In the genomic region with DNA sequence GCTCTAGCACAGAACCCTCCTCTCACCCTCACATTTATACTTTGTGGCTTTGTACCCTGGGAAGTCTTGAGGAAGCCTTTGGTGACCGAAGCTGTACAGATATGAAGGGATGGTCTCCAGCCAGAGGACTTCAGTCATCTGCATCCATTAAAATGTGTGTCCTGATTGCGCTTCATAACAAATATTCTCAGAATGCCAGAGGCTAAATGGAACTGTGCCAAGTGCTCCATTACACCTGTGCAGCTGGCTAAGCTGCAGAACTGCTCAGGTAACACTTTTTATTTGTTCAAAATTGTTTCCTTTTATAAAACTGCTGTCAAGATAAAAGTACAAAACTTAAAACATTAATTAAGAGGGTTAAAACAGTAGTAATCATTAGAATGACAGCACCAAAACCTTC, we compare ENCODE assay signal across 20 cellular contexts. TPM values are rescaled to one million over a fixed set of nuclear protein-coding genes. Genes with fewer than 3 reads are reported as not detected.
A peak's percentile ranks its signal among the peaks of the same experiment; 100 is the strongest.
DNase-seq lines count a peak whose midpoint lies in the region; ATAC-seq and TF ChIP-seq lines count a peak whose summit lies in the region.
"Had no signal": no experiment of that assay in that cellular context is flagged by ENCODE, and none has a peak within 500 bp of the region (broad histone marks: within the 10 kb centered on the region; RNA-seq: fewer than 3 reads in every experiment).

No MANE protein-coding gene starts in this region.

- H3K9me3 Mint-ChIP-seq in activated naive CD4-positive, alpha-beta T cell treated with anti-CD3 and anti-CD28 coated beads for 36 hours, result no peaks in the 10 kb centered on the region
- H3K9me3 Mint-ChIP-seq: activated CD4-positive, alpha-beta memory T cell treated with anti-CD3 and anti-CD28 coated beads, Interleukin-2, amount 10 ng/mL, durations not matched to agents 7 days and 5 days; activated T-cell treated with anti-CD3 and anti-CD28 coated beads, Interleukin-2, amount 50 U/mL, for 4 hours; brain; naive B cell had no signal

- H3K27ac Mint-ChIP-seq in activated naive CD4-positive, alpha-beta T cell treated with anti-CD3 and anti-CD28 coated beads for 36 hours, result no peak overlapping the region
- H3K27ac Mint-ChIP-seq: activated CD4-positive, alpha-beta memory T cell treated with anti-CD3 and anti-CD28 coated beads, Interleukin-2, amount 10 ng/mL, durations not matched to agents 7 days and 5 days; activated naive CD8-positive, alpha-beta T cell; brain; naive B cell; T-cell had no signal

- H3K27ac ChIP-seq in esophagus muscularis mucosa (replicated peaks in 1 of 4), result peak overlapping the region; percentile 65 to 77 (median 75)
- no peak overlapping the region for H3K27ac ChIP-seq in tibial nerve
- H3K27ac ChIP-seq: gastrocnemius medialis, lower lobe of right lung, skin epidermis, testis had no signal

- H3K4me1 ChIP-seq in esophagus muscularis mucosa (peaks cover 0 to 52% (median 47%) of the 10 kb centered on the region in 4 donors), tibial nerve (no peaks in the 10 kb centered on the region)
- H3K4me1 ChIP-seq: gastrocnemius medialis, lower lobe of right lung, testis had no signal

- no peak overlapping the region for H3K4me3 Mint-ChIP-seq in activated naive CD4-positive, alpha-beta T cell treated with anti-CD3 and anti-CD28 coated beads for 36 hours
- H3K4me3 Mint-ChIP-seq: activated CD4-positive, alpha-beta memory T cell treated with anti-CD3 and anti-CD28 coated beads, Interleukin-2, amount 10 ng/mL, durations not matched to agents 7 days and 5 days; activated naive CD8-positive, alpha-beta T cell; activated T-cell treated with anti-CD3 and anti-CD28 coated beads, Interleukin-2, amount 50 U/mL, for 4 hours; naive B cell; T-cell had no signal

- ATAC-seq in GM21619 (IDR thresholded peaks at IDR 0.05; ENCODE audit: unreplicated experiment), result no peak
- ATAC-seq: activated T-cell treated with anti-CD3 and anti-CD28 coated beads, Interleukin-2, amount 50 U/mL, for 4 hours; gastrocnemius medialis; T-cell had no signal

- TF ChIP-seq CTCF in esophagus muscularis mucosa (IDR thresholded peaks at IDR 0.05) (no peak), tibial nerve (IDR thresholded peaks at IDR 0.05) (no peak)

- H3K36me3 ChIP-seq in esophagus muscularis mucosa (no peaks in the 10 kb centered on the region), tibial nerve (no peaks in the 10 kb centered on the region)
- H3K36me3 ChIP-seq: gastrocnemius medialis, lower lobe of right lung had no signal

- no peaks in the 10 kb centered on the region for H3K9me3 ChIP-seq in esophagus muscularis mucosa
- H3K9me3 ChIP-seq in tibial nerve, result no peaks in the 10 kb centered on the region
- H3K9me3 ChIP-seq: gastrocnemius medialis, lower lobe of right lung, testis had no signal

- no peak for TF ChIP-seq POLR2A in esophagus muscularis mucosa (IDR thresholded peaks at IDR 0.05; ENCODE audit: low read depth)
- no peak for TF ChIP-seq POLR2A in tibial nerve (IDR thresholded peaks at IDR 0.05)

- 74% methylated on average over 2 of the region's 2 CpGs for WGBS in esophagus muscularis mucosa
- WGBS in tibial nerve, 2 donors, result 91 to 93% methylated on average over 2 of the region's 2 CpGs

- peak; percentile 71 for DNase-seq in DMS153 treated with DMSO at 0.1 percent for 48 hours (lab: John Stamatoyannopoulos, UW; ENCODE audit: unreplicated experiment)
- peak; percentile 39 for DNase-seq in LoVo (ENCODE audit: low spot score)
- DNase-seq in NCI-H748 (lab: John Stamatoyannopoulos, UW; ENCODE audit: unreplicated experiment), result peak; percentile 96
- no peak for DNase-seq in esophagus muscularis mucosa (ENCODE audit: extremely low spot score)
- DNase-seq in activated naive CD4-positive, alpha-beta T cell treated with anti-CD3 and anti-CD28 coated beads for 36 hours, result no peak
- no peak for DNase-seq in SK-N-DZ (ENCODE audit: low spot score)
- DNase-seq in tibial nerve (ENCODE audit: low spot score in 2 of 2), result no peak
- DNase-seq: activated CD4-positive, alpha-beta memory T cell treated with anti-CD3 and anti-CD28 coated beads, Interleukin-2, amount 10 ng/mL, durations not matched to agents 7 days and 5 days; activated T-cell treated with anti-CD3 and anti-CD28 coated beads, Interleukin-2, amount 50 U/mL, for 4 hours; cortex of kidney; gastrocnemius medialis; GDM1; lower lobe of right lung; naive B cell; T-cell; testis had no signal

- no peaks in the 10 kb centered on the region for H3K4me1 Mint-ChIP-seq in activated naive CD4-positive, alpha-beta T cell treated with anti-CD3 and anti-CD28 coated beads for 36 hours (ENCODE audit: low read depth)
- H3K4me1 Mint-ChIP-seq: activated CD4-positive, alpha-beta memory T cell treated with anti-CD3 and anti-CD28 coated beads, Interleukin-2, amount 10 ng/mL, durations not matched to agents 7 days and 5 days; naive B cell; T-cell had no signal

- CTCF ChIA-PET in activated naive CD4-positive, alpha-beta T cell treated with anti-CD3 and anti-CD28 coated beads for 36 hours (lab: Charles Lee), result no interaction called here

- H3K27me3 Mint-ChIP-seq in activated naive CD4-positive, alpha-beta T cell treated with anti-CD3 and anti-CD28 coated beads for 36 hours (ENCODE audit: low read depth), result no peaks in the 10 kb centered on the region
- H3K27me3 Mint-ChIP-seq: naive B cell had no signal

- H3K4me3 ChIP-seq in esophagus muscularis mucosa, result no peak overlapping the region
- no peak overlapping the region for H3K4me3 ChIP-seq in tibial nerve
- H3K4me3 ChIP-seq: gastrocnemius medialis, lower lobe of right lung, skin epidermis, testis had no signal

- no peaks in the 10 kb centered on the region for H3K27me3 ChIP-seq in esophagus muscularis mucosa
- no peaks in the 10 kb centered on the region for H3K27me3 ChIP-seq in tibial nerve
- H3K27me3 ChIP-seq: gastrocnemius medialis, testis had no signal

- TF ChIP-seq EP300 in esophagus muscularis mucosa (IDR thresholded peaks at IDR 0.05), result no peak
- no peak for TF ChIP-seq EP300 in tibial nerve (IDR thresholded peaks at IDR 0.05)

- H3K36me3 Mint-ChIP-seq in activated naive CD4-positive, alpha-beta T cell treated with anti-CD3 and anti-CD28 coated beads for 36 hours (ENCODE audit: low read depth), result no peaks in the 10 kb centered on the region
- H3K36me3 Mint-ChIP-seq: activated naive CD8-positive, alpha-beta T cell; brain; naive B cell; T-cell had no signal

- intact Hi-C loops in esophagus muscularis mucosa (cut with DNase I), result no loop called here
- intact Hi-C loops in activated naive CD4-positive, alpha-beta T cell treated with anti-CD3 and anti-CD28 coated beads for 36 hours (cut with micrococcal nuclease), result no loop called here

RNA-seq across cellular contexts. Expression of gene TPBG, which starts 22.3 kb away (rescaled TPM):
- total RNA-seq in esophagus muscularis mucosa, result 100 to 1,000 TPM; 111 to 181 (median 118) TPM
- total RNA-seq in activated naive CD4-positive, alpha-beta T cell treated with anti-CD3 and anti-CD28 coated beads for 36 hours, result under 1 TPM in 1 of 2 experiments, not detected in 1; 0.07 TPM
- polyA plus RNA-seq in SK-N-DZ (2014; cell fraction: cytosol; rRNA removed), result 11.1 and 12.1 TPM in 2 replicates
- 18.3 and 21.1 TPM in 2 replicates for polyA plus RNA-seq in SK-N-DZ (2014; cell fraction: nucleus; rRNA removed)
- 10 to 100 TPM; 12.0 to 15.9 (median 12.6) TPM for total RNA-seq in tibial nerve

Comparison
In these comparisons a context has a peak if more than half of its experiments do, and no peak if none do; other contexts are left out.
1. DNase-seq: peak in DMS153 treated with DMSO at 0.1 percent for 48 hours (single experiment), LoVo (single experiment) and NCI-H748 (single experiment); none in esophagus muscularis mucosa (single experiment), activated naive CD4-positive, alpha-beta T cell treated with anti-CD3 and anti-CD28 coated beads for 36 hours (single experiment), SK-N-DZ (single experiment) and tibial nerve (0 of 2).
2. H3K27ac ChIP-seq: peak in esophagus muscularis mucosa (4 of 4); none in tibial nerve (0 of 4).
3. RNA of gene TPBG, which starts 22.3 kb away (total RNA-seq): 111 to 181 TPM in esophagus muscularis mucosa and 12.0 to 15.9 TPM in tibial nerve; 0.07 TPM in activated naive CD4-positive, alpha-beta T cell treated with anti-CD3 and anti-CD28 coated beads for 36 hours; every median in the first group is over 10 times any median in the second.